In genomic region chr5:151100690-151101089, GRCh38 we compare ENCODE assay signal across 12 cellular contexts. TPM values are rescaled to one million over a fixed set of nuclear protein-coding genes. Genes with fewer than 3 reads are reported as not detected.
DNase-seq lines count a peak whose midpoint lies in the region; ATAC-seq and TF ChIP-seq lines count a peak whose summit lies in the region.
"Had no signal": no experiment of that assay in that cellular context is flagged by ENCODE, and none has a peak within 500 bp of the region (broad histone marks: within the 10 kb centered on the region; RNA-seq: fewer than 3 reads in every experiment).

No MANE protein-coding gene starts in this region.

- ATAC-seq in central memory CD8-positive, alpha-beta T cell (replicated peaks; ENCODE audit: extremely low read depth, poor library complexity, severe bottlenecking): no peak
- no peak for ATAC-seq in naive thymus-derived CD4-positive, alpha-beta T cell
- ATAC-seq in upper lobe of left lung (ENCODE audit: low FRiP score in 2 of 2) (no peak), GM18907 (IDR thresholded peaks at IDR 0.05; ENCODE audit: unreplicated experiment) (no peak)
- ATAC-seq: PC-3 had no signal

- H3K36me3 ChIP-seq in right atrium auricular region (peaks cover 35% of the 10 kb centered on the region), upper lobe of left lung (peaks cover 0 to 42% (median 5%) of the 10 kb centered on the region in 4 donors)
- peaks cover 25 to 58% (median 33%) of the 10 kb centered on the region in 3 experiments for H3K36me3 ChIP-seq in naive thymus-derived CD4-positive, alpha-beta T cell (ENCODE audit: control insufficient read depth in 2 of 3, insufficient read depth in 3 of 3, low read length in 3 of 3)
- H3K36me3 ChIP-seq: uterus had no signal

- H3K9me3 ChIP-seq in right atrium auricular region (no peaks in the 10 kb centered on the region), upper lobe of left lung (no peaks in the 10 kb centered on the region)
- no peaks in the 10 kb centered on the region for H3K9me3 ChIP-seq in naive thymus-derived CD4-positive, alpha-beta T cell (ENCODE audit: control insufficient read depth in 2 of 3, low read length in 3 of 3)
- H3K9me3 ChIP-seq: sigmoid colon, uterus had no signal

- DNase-seq in right atrium auricular region (ENCODE audit: low spot score) (no peak), cardiac septum (ENCODE audit: low spot score) (no peak), upper lobe of left lung (no peak), NCI-H2227 treated with DMSO at 0.1 percent for 48 hours (lab: John Stamatoyannopoulos, UW) (no peak), DMS79 treated with DMSO at 0.1 percent for 48 hours (lab: John Stamatoyannopoulos, UW) (no peak)
- no peak for DNase-seq in central memory CD8-positive, alpha-beta T cell (ENCODE audit: low spot score in 2 of 2)
- no peak for DNase-seq in naive thymus-derived CD4-positive, alpha-beta T cell
- DNase-seq: activated CD4-positive, CD25-positive, alpha-beta regulatory T cell; PC-3; sigmoid colon; uterus had no signal

- H3K27ac Mint-ChIP-seq in central memory CD8-positive, alpha-beta T cell (ENCODE audit: low read depth): peak overlapping the region; percentile 95
- H3K27ac Mint-ChIP-seq in naive thymus-derived CD4-positive, alpha-beta T cell: peak overlapping the region; percentile 55 to 90 (median 70)

- H3K4me1 ChIP-seq in right atrium auricular region: peaks cover 0 to 43% of the 10 kb centered on the region in 2 donors
- H3K4me1 ChIP-seq in naive thymus-derived CD4-positive, alpha-beta T cell (ENCODE audit: control insufficient read depth in 2 of 2, insufficient read depth in 2 of 2, low read length in 2 of 2): peaks cover 1 to 28% of the 10 kb centered on the region in 2 donors
- peaks cover 43 to 57% (median 51%) of the 10 kb centered on the region in 4 donors for H3K4me1 ChIP-seq in upper lobe of left lung

- WGBS in upper lobe of left lung, 2 donors: 83 to 85% methylated on average over 4 of the region's 4 CpGs

- POLR2A ChIA-PET in naive thymus-derived CD4-positive, alpha-beta T cell (lab: Charles Lee): no interaction called here

- H3K4me3 ChIP-seq in right atrium auricular region (no peak overlapping the region), upper lobe of left lung (no peak overlapping the region)
- H3K4me3 ChIP-seq in naive thymus-derived CD4-positive, alpha-beta T cell (ENCODE audit: low read length): no peak overlapping the region
- H3K4me3 ChIP-seq: sigmoid colon, uterus had no signal

- H3K36me3 Mint-ChIP-seq in central memory CD8-positive, alpha-beta T cell (ENCODE audit: insufficient read depth): peaks cover 41% of the 10 kb centered on the region
- H3K36me3 Mint-ChIP-seq in naive thymus-derived CD4-positive, alpha-beta T cell: peaks cover 12 to 41% (median 23%) of the 10 kb centered on the region in 5 donors

- TF ChIP-seq CTCF in right atrium auricular region (IDR thresholded peaks at IDR 0.05) (no peak), upper lobe of left lung (IDR thresholded peaks at IDR 0.05) (no peak)

- H3K27me3 ChIP-seq in right atrium auricular region (no peaks in the 10 kb centered on the region), upper lobe of left lung (no peaks in the 10 kb centered on the region)
- no peaks in the 10 kb centered on the region for H3K27me3 ChIP-seq in naive thymus-derived CD4-positive, alpha-beta T cell (ENCODE audit: control insufficient read depth in 2 of 2, insufficient read depth in 2 of 2, low read length in 2 of 2)
- H3K27me3 ChIP-seq: sigmoid colon, uterus had no signal

- H3K27ac ChIP-seq in right atrium auricular region (peak overlapping the region; percentile 44 to 60), upper lobe of left lung (peak overlapping the region in 3 of 4 donors; percentile 59 to 83 (median 68))
- H3K27ac ChIP-seq in naive thymus-derived CD4-positive, alpha-beta T cell (ENCODE audit: low read depth, low read length): no peak overlapping the region

- peaks cover 62% of the 10 kb centered on the region for H3K4me1 Mint-ChIP-seq in central memory CD8-positive, alpha-beta T cell
- peaks cover 36 to 59% (median 47%) of the 10 kb centered on the region in 7 donors for H3K4me1 Mint-ChIP-seq in naive thymus-derived CD4-positive, alpha-beta T cell

- CTCF ChIA-PET in naive thymus-derived CD4-positive, alpha-beta T cell (lab: Charles Lee): no interaction called here

- no peaks in the 10 kb centered on the region for H3K27me3 Mint-ChIP-seq in central memory CD8-positive, alpha-beta T cell
- H3K27me3 Mint-ChIP-seq in naive thymus-derived CD4-positive, alpha-beta T cell: no peaks in the 10 kb centered on the region

- TF ChIP-seq POLR2A in upper lobe of left lung (IDR thresholded peaks at IDR 0.05): no peak

- H3K9me3 Mint-ChIP-seq in central memory CD8-positive, alpha-beta T cell: no peaks in the 10 kb centered on the region
- H3K9me3 Mint-ChIP-seq in naive thymus-derived CD4-positive, alpha-beta T cell: no peaks in the 10 kb centered on the region

- intact Hi-C loops in cardiac septum (cut with DNase I): no loop called here
- intact Hi-C loops in naive thymus-derived CD4-positive, alpha-beta T cell (cut with micrococcal nuclease): loop anchor here in 1 of 2 donors (2.0 kb wide), 1 partner anchor 14 kb away; no protein-coding TSS in a partner anchor

- no peak overlapping the region for H3K4me3 Mint-ChIP-seq in central memory CD8-positive, alpha-beta T cell
- H3K4me3 Mint-ChIP-seq in naive thymus-derived CD4-positive, alpha-beta T cell: no peak overlapping the region

- TF ChIP-seq EP300 in upper lobe of left lung (IDR thresholded peaks at IDR 0.05): no peak

RNA-seq across cellular contexts. Expression of gene TNIP1, which starts 19.9 kb away (rescaled TPM):
- total RNA-seq in right atrium auricular region (10 to 100 TPM; 68.9 to 92.6 TPM), cardiac septum (110 TPM), upper lobe of left lung (100 to 1,000 TPM; 109 to 166 (median 130) TPM)
- 100 to 1,000 TPM; 124 to 234 (median 131) TPM for total RNA-seq in naive thymus-derived CD4-positive, alpha-beta T cell
- polyA plus RNA-seq in naive thymus-derived CD4-positive, alpha-beta T cell: 10 to 100 TPM; 28.9 to 45.2 TPM

RNA-seq across cellular contexts. Expression of gene ANXA6, which starts 56.9 kb away (rescaled TPM):
- total RNA-seq in right atrium auricular region: 100 to 1,000 TPM; 164 to 165 TPM
- total RNA-seq in cardiac septum: 257 TPM
- 100 to 1,000 TPM; 212 to 512 (median 272) TPM for total RNA-seq in naive thymus-derived CD4-positive, alpha-beta T cell
- 100 to 1,000 TPM; 272 to 295 TPM for polyA plus RNA-seq in naive thymus-derived CD4-positive, alpha-beta T cell
- total RNA-seq in upper lobe of left lung: 100 to 1,000 TPM in 1 of 6 donors, 10 to 100 TPM in 5; 68.5 to 176 (median 84.5) TPM
